ENCODE assay signal across 1 cellular context in the genomic region with DNA sequence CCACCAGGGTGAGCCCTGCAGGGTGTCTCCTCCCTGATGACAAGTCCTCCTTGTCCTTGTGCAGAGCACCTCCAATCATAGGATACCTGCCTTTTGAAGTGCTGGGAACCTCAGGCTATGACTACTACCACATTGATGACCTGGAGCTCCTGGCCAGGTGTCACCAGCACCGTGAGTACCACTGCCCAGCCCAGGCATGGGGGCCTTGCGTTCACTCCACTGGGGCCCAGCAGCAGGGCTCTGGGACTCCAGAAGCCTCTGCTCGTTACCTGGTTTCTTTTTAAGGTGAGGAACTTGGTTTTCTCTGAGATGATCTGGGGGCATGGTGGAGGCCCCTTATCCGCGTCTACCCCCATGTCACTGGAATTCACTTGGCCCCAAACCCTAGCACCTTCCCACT.
TF ChIP-seq lines count a peak whose summit lies in the region.

No MANE protein-coding gene starts in this region.

TF ChIP-seq in K562, 482 proteins besides CTCF, POLR2A, EP300 and RAD21 (continued from another document):
- TF ChIP-seq, protein P1, sequence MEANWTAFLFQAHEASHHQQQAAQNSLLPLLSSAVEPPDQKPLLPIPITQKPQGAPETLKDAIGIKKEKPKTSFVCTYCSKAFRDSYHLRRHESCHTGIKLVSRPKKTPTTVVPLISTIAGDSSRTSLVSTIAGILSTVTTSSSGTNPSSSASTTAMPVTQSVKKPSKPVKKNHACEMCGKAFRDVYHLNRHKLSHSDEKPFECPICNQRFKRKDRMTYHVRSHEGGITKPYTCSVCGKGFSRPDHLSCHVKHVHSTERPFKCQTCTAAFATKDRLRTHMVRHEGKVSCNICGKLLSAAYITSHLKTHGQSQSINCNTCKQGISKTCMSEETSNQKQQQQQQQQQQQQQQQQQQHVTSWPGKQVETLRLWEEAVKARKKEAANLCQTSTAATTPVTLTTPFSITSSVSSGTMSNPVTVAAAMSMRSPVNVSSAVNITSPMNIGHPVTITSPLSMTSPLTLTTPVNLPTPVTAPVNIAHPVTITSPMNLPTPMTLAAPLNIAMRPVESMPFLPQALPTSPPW (CRISPR knock-in tag; IDR thresholded peaks at IDR 0.05) = no peak
- TF ChIP-seq CBX3 (IDR thresholded peaks at IDR 0.05; ENCODE audit: borderline replicate concordance in 1 of 2, low read length in 2 of 2) (no peak), KAT2B (IDR thresholded peaks at IDR 0.05; ENCODE audit: low read depth, low read length) (no peak), NR4A1 (CRISPR knock-in tag; IDR thresholded peaks at IDR 0.05) (no peak), NR4A1 (tag; IDR thresholded peaks at IDR 0.05) (no peak)
TF ChIP-seq in K562: peak in this region for 0.
